In genomic region chr19:47005873-47006272, GRCh38 we compare ENCODE assay signal across 9 cellular contexts. TPM values are rescaled to one million over a fixed set of nuclear protein-coding genes. Genes with fewer than 3 reads are reported as not detected.
A peak's percentile ranks its signal among the peaks of the same experiment; 100 is the strongest.
DNase-seq lines count a peak whose midpoint lies in the region; ATAC-seq, FAIRE-seq and TF ChIP-seq lines count a peak whose summit lies in the region.
"Had no signal": no experiment of that assay in that cellular context is flagged by ENCODE, and none has a peak within 500 bp of the region (broad histone marks: within the 10 kb centered on the region; RNA-seq: fewer than 3 reads in every experiment).

No MANE protein-coding gene starts in this region.

- peaks cover 6 to 28% of the 10 kb centered on the region in 2 donors for H3K27me3 ChIP-seq in left lung

- H3K36me3 ChIP-seq in left lung = peaks cover 0 to 16% of the 10 kb centered on the region in 2 donors

- intact Hi-C loops in left lung (cut with DNase I) = no loop called here

- no peak overlapping the region for H3K27ac ChIP-seq in left lung

- DNase-seq in COLO668 (lab: John Stamatoyannopoulos, UW; ENCODE audit: unreplicated experiment) = peak; percentile 41
- no peak for DNase-seq in HTR-8/SVneo (ENCODE audit: insufficient read length, low spot score)
- no peak for DNase-seq in left lung
- no peak for DNase-seq in NCI-H1092 treated with DMSO at 0.1 percent for 48 hours (lab: John Stamatoyannopoulos, UW)
- no peak for DNase-seq in COLO829 (ENCODE audit: low spot score)
- no peak for DNase-seq in NCI-H345 treated with DMSO at 0.1 percent for 48 hours (lab: John Stamatoyannopoulos, UW; ENCODE audit: unreplicated experiment)
- DNase-seq: activated gamma-delta T cell treated with Interleukin-2 at 50 U/mL for 16 hours had no signal

- no peak for TF ChIP-seq CTCF in left lung (IDR thresholded peaks at IDR 0.05)

- peaks cover 5 to 9% of the 10 kb centered on the region in 2 donors for H3K4me1 ChIP-seq in left lung

- H3K4me3 ChIP-seq in left lung = no peak overlapping the region

- FAIRE-seq in HTR-8/SVneo (lab: Jason Lieb, UNC) = peak; percentile 62

- ATAC-seq in SK-N-SH treated with all-trans-retinoic acid at 6 μM for 48 hours = peak; percentile 50; the same call in 2 of the 3 replicates
- ATAC-seq in left lung = peak; percentile 8
- ATAC-seq in GM18909 (IDR thresholded peaks at IDR 0.05; ENCODE audit: poor library complexity, unreplicated experiment) = no peak

- no peaks in the 10 kb centered on the region for H3K9me3 ChIP-seq in left lung

TF ChIP-seq in SK-N-SH treated with all-trans-retinoic acid at 6 μM for 48 hours, 23 proteins besides CTCF, POLR2A, EP300 and RAD21:
- TF ChIP-seq CREB5 (CRISPR knock-in tag; IDR thresholded peaks at IDR 0.05; ENCODE audit: low read depth) (no peak), PPARA (CRISPR knock-in tag; IDR thresholded peaks at IDR 0.05; ENCODE audit: borderline replicate concordance) (no peak), ZC3H10 (CRISPR knock-in tag; IDR thresholded peaks at IDR 0.05) (no peak), TSHZ2 (CRISPR knock-in tag; IDR thresholded peaks at IDR 0.05) (no peak), ESRRG (CRISPR knock-in tag; IDR thresholded peaks at IDR 0.05) (no peak), ZFP3 (CRISPR knock-in tag; IDR thresholded peaks at IDR 0.05) (no peak), PATZ1 (CRISPR knock-in tag; IDR thresholded peaks at IDR 0.05; ENCODE audit: borderline replicate concordance) (no peak), OSR1 (CRISPR knock-in tag; IDR thresholded peaks at IDR 0.05) (no peak)

RNA-seq across cellular contexts. Expression of gene NPAS1, which starts 13.8 kb away (rescaled TPM):
- under 1 TPM; 0.50 to 0.70 TPM for total RNA-seq in left lung

RNA-seq across cellular contexts. Expression of gene TMEM160, which starts 42.6 kb away (rescaled TPM):
- 10 to 100 TPM; 31.6 to 33.5 TPM for total RNA-seq in left lung
